In the genomic region with DNA sequence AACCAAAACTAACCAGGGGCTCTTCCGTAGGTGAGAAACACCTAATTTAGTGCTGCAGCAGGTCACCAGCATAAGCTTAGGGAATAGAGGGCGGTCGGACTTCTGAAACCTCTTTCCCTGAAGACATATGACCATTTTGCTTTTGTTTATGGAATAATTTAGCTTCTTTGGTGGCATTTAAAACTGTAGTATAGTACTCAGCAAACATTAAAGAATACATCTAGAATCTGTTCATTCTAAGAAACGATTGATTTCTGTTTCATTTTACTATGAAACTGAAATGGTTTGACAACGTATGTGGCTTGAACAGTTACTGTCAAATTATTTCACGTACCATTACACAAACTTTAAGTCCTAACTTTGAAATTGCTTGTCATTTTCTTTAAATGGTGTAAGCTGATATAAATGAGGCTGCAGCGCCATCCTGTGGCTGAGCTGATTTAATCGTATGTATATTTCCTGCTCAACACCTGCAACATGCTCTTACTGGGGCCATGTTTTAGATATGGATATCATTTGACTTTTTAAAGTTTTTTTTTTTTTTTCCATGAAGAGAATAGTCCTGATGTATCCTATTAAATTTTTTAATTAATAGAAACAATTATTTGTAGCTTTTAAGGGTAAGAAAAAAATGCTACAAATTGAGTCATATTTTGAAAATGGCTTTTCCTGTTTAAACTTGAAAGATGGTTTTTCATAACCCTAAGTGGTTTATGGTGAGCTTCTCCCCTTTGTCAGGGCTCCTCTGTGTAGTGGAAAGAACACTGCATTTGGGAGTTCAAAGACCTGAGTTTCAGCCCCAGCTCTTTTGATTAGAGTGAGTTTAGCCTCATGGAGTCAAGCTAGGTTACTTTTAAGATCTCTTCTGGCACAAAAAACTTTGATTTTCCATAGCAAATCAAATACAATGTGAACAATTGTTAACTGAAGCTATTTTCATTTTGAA, we compare ENCODE assay signal across 8 cellular contexts. TPM values are rescaled to one million over a fixed set of nuclear protein-coding genes. Genes with fewer than 3 reads are reported as not detected.
DNase-seq lines count a peak whose midpoint lies in the region; ATAC-seq, FAIRE-seq and TF ChIP-seq lines count a peak whose summit lies in the region.

No MANE protein-coding gene starts in this region.

- peak overlapping the region; percentile 35 for H3K4me3 Mint-ChIP-seq in activated naive CD8-positive, alpha-beta T cell treated with anti-CD3 and anti-CD28 coated beads for 36 hours

- H3K79me2 ChIP-seq in Loucy (ENCODE audit: insufficient read depth, low read length) (no peaks in the 10 kb centered on the region), SU-DHL-6 (ENCODE audit: insufficient read depth, low read length) (no peaks in the 10 kb centered on the region)

- H3K9ac ChIP-seq in Loucy (ENCODE audit: low read depth, low read length, poor library complexity, severe bottlenecking) (no peak overlapping the region), SU-DHL-6 (ENCODE audit: low read length) (no peak overlapping the region)

- peak; percentile 86 for FAIRE-seq in H54 (lab: Jason Lieb, UNC)

- H4K20me1 ChIP-seq in Loucy (ENCODE audit: insufficient read depth, low read length, poor library complexity, severe bottlenecking) = no peaks in the 10 kb centered on the region
- H4K20me1 ChIP-seq in SU-DHL-6 (ENCODE audit: low read depth, low read length) = no peaks in the 10 kb centered on the region

- peak overlapping the region; percentile 84 for H3K27ac Mint-ChIP-seq in activated naive CD8-positive, alpha-beta T cell treated with anti-CD3 and anti-CD28 coated beads for 36 hours

- no peaks in the 10 kb centered on the region for H3K9me3 ChIP-seq in Loucy (ENCODE audit: insufficient read depth, low read depth, low read length)
- no peaks in the 10 kb centered on the region for H3K9me3 ChIP-seq in SU-DHL-6 (ENCODE audit: insufficient read depth, low read length)

- H3K36me3 ChIP-seq in Loucy (ENCODE audit: insufficient read depth, low read length) (no peaks in the 10 kb centered on the region), SU-DHL-6 (ENCODE audit: low read length) (no peaks in the 10 kb centered on the region)

- H3K4me1 Mint-ChIP-seq in activated naive CD8-positive, alpha-beta T cell treated with anti-CD3 and anti-CD28 coated beads for 36 hours = peaks cover 17% of the 10 kb centered on the region

- no peak for TF ChIP-seq POLR2A in H54 (IDR thresholded peaks at IDR 0.05; ENCODE audit: low read depth, low read length)

- H3K9me3 Mint-ChIP-seq in activated naive CD8-positive, alpha-beta T cell treated with anti-CD3 and anti-CD28 coated beads for 36 hours = no peaks in the 10 kb centered on the region

- intact Hi-C loops in Right ventricle myocardium superior (cut with DNase I) = loop anchor here (2.0 to 10.0 kb wide), 2 partner anchors 302 to 454 kb away; no protein-coding TSS in a partner anchor

- H3F3A ChIP-seq in Loucy (ENCODE audit: low read depth) (no peaks in the 10 kb centered on the region), SU-DHL-6 (ENCODE audit: insufficient read depth) (no peaks in the 10 kb centered on the region)

- no peaks in the 10 kb centered on the region for H3K27me3 ChIP-seq in Loucy (ENCODE audit: insufficient read depth, low read length, poor library complexity, severe bottlenecking)
- H3K27me3 ChIP-seq in SU-DHL-6 (ENCODE audit: low read length) = no peaks in the 10 kb centered on the region

- ATAC-seq in Right ventricle myocardium superior (ENCODE audit: poor library complexity) (peak; percentile 71), HG03457 (IDR thresholded peaks at IDR 0.05; ENCODE audit: unreplicated experiment) (no peak)

- H3K36me3 Mint-ChIP-seq in activated naive CD8-positive, alpha-beta T cell treated with anti-CD3 and anti-CD28 coated beads for 36 hours = no peaks in the 10 kb centered on the region

- DNase-seq in H54 (ENCODE audit: insufficient read length, low spot score) (peak; percentile 10), Right ventricle myocardium superior (peak; percentile 83), putamen (ENCODE audit: low spot score) (peak; percentile 64)
- DNase-seq in activated naive CD8-positive, alpha-beta T cell treated with anti-CD3 and anti-CD28 coated beads for 36 hours = peak; percentile 78

- no peaks in the 10 kb centered on the region for H3K27me3 Mint-ChIP-seq in activated naive CD8-positive, alpha-beta T cell treated with anti-CD3 and anti-CD28 coated beads for 36 hours

- no peak overlapping the region for H3K27ac ChIP-seq in SU-DHL-6 (ENCODE audit: low read depth, low read length)

- H3K4me3 ChIP-seq in GM08714 (ENCODE audit: low read length) (peak overlapping the region; percentile 41; the same call in 1 of the 2 replicates), Loucy (ENCODE audit: low read length, poor library complexity, severe bottlenecking) (no peak overlapping the region), SU-DHL-6 (ENCODE audit: insufficient read depth, low read length, poor library complexity, severe bottlenecking) (no peak overlapping the region)

- H3K4me2 ChIP-seq in Loucy (ENCODE audit: low read depth, low read length, poor library complexity, severe bottlenecking) (peak overlapping the region; percentile 36), SU-DHL-6 (ENCODE audit: low read depth, low read length, poor library complexity, severe bottlenecking) (no peak overlapping the region)

- TF ChIP-seq CTCF in Loucy (conservative IDR thresholded peaks at IDR 0.05; ENCODE audit: low read length) = peak; percentile 83
- peak; percentile 43 for TF ChIP-seq CTCF in SU-DHL-6 (IDR thresholded peaks at IDR 0.05; ENCODE audit: insufficient read depth, low read length, poor library complexity, severe bottlenecking)

- peaks cover 4% of the 10 kb centered on the region for H3K4me1 ChIP-seq in Loucy (ENCODE audit: insufficient read depth, low read length, poor library complexity, severe bottlenecking)

- H2AFZ ChIP-seq in Loucy (ENCODE audit: low read length) = peak overlapping the region; percentile 70
- H2AFZ ChIP-seq in SU-DHL-6 (ENCODE audit: low read depth, low read length, severe bottlenecking) = no peak overlapping the region

- H3K9me2 ChIP-seq in Loucy (replicated peaks; ENCODE audit: low read depth, low read length) (no peaks in the 10 kb centered on the region), SU-DHL-6 (replicated peaks; ENCODE audit: insufficient read depth, low read length) (no peaks in the 10 kb centered on the region)

RNA-seq across cellular contexts. Expression of a gene that starts 27.4 kb away (rescaled TPM):
- total RNA-seq in activated naive CD8-positive, alpha-beta T cell treated with anti-CD3 and anti-CD28 coated beads for 36 hours = under 1 TPM; 0.26 to 0.52 TPM
- total RNA-seq in Right ventricle myocardium superior = 0.13 TPM

Comparison
In these comparisons a context has a peak if more than half of its experiments do, and no peak if none do; other contexts are left out.
1. DNase-seq: peak in every context shown above with its lines; median percentile 83 in Right ventricle myocardium superior; 78 in activated naive CD8-positive, alpha-beta T cell treated with anti-CD3 and anti-CD28 coated beads for 36 hours; 64 in putamen; 10 in H54.